In the genomic region with DNA sequence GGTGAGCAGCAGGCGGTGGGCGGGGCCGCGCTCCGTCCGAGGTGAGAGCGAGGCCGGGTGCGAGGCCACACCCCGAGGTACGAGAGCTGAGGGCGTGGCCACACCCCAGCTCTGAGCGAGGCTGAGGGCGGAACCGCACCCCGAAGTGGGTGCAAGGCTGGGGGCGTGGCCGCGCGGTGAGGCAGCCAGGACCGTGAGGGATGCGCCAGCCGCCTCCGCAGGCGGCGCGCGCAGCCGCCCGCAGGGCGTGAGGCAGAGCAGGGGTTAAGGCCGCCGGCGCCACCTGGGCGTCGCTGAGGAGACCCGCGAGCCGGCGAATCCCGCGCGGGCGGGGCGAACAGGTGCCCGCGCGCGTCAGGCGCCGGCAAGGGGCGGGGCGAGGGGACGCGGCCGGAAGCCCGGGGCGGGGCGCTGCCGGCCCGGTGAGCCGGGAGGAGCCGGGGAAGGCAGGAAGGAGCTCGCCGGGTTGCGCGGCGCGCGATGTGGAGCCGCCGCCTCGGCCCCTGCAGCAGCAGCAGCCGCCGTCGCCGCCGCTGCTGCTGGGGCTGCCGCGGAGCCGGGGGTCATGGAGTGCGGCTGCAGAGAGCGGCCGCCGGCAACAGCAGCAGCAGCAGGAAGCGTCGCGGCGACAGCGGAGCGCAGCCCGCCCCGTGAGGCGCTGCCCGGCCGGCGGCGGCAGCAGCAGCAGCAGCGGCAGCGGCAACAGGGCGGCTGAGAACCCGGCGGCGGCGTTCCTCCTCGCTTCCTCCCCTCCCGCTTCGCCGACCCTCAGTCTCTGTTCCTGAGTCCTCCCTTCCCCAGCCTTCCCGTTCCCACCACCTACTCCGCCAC, we compare ENCODE assay signal across 8 cellular contexts. TPM values are rescaled to one million over a fixed set of nuclear protein-coding genes. Genes with fewer than 3 reads are reported as not detected.
DNase-seq lines count a peak whose midpoint lies in the region; ATAC-seq and TF ChIP-seq lines count a peak whose summit lies in the region.

A gene with protein sequence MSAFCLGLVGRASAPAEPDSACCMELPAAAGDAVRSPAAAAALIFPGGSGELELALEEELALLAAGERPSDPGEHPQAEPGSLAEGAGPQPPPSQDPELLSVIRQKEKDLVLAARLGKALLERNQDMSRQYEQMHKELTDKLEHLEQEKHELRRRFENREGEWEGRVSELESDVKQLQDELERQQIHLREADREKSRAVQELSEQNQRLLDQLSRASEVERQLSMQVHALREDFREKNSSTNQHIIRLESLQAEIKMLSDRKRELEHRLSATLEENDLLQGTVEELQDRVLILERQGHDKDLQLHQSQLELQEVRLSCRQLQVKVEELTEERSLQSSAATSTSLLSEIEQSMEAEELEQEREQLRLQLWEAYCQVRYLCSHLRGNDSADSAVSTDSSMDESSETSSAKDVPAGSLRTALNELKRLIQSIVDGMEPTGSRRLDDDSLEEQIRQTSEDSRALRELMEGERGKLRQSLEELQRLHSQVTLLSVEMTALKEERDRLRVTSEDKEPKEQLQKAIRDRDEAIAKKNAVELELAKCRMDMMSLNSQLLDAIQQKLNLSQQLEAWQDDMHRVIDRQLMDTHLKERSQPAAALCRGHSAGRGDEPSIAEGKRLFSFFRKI (plus strand): TSS at position 449 of the 831 bp plus-strand sequence. CDS start 633 bp downstream, outside the sequence.

- H3K4me1 Mint-ChIP-seq in activated T-cell treated with anti-CD3 and anti-CD28 coated beads, Interleukin-2, amount 50 U/mL, for 24 hours (ENCODE audit: low read depth), result peaks cover 49% of the 10 kb centered on the region
- H3K4me1 Mint-ChIP-seq in naive thymus-derived CD8-positive, alpha-beta T cell, result peaks cover 11 to 41% (median 32%) of the 10 kb centered on the region in 4 donors

- H3K4me3 Mint-ChIP-seq in activated T-cell treated with anti-CD3 and anti-CD28 coated beads, Interleukin-2, amount 50 U/mL, for 24 hours, result peak within 1 kb of the TSS; percentile 86
- peak within 1 kb of the TSS; percentile 79 to 92 (median 88) for H3K4me3 Mint-ChIP-seq in naive thymus-derived CD8-positive, alpha-beta T cell

- H3K27me3 Mint-ChIP-seq in activated T-cell treated with anti-CD3 and anti-CD28 coated beads, Interleukin-2, amount 50 U/mL, for 24 hours, result no peaks in the 10 kb centered on the region
- peaks cover 0 to 2% (median 0%) of the 10 kb centered on the region in 5 donors for H3K27me3 Mint-ChIP-seq in naive thymus-derived CD8-positive, alpha-beta T cell

- peak within 1 kb of the TSS; percentile 58 for H3K4me3 ChIP-seq in Jurkat, Clone E6-1 (ENCODE audit: low read length)
- peak within 1 kb of the TSS; percentile 53 to 66 (median 58) for H3K4me3 ChIP-seq in esophagus muscularis mucosa

- DNase-seq in DMS53 treated with DMSO at 0.1 percent for 48 hours (lab: John Stamatoyannopoulos, UW; ENCODE audit: unreplicated experiment) (peak; percentile 97), esophagus muscularis mucosa (ENCODE audit: extremely low spot score) (no peak)
- DNase-seq in Jurkat, Clone E6-1 (ENCODE audit: low read depth, low spot score), result peak; percentile 87
- DNase-seq in activated T-cell treated with anti-CD3 and anti-CD28 coated beads, Interleukin-2, amount 50 U/mL, for 24 hours, result peak; percentile 98
- peak; percentile 92 to 99 (median 98) for DNase-seq in naive thymus-derived CD8-positive, alpha-beta T cell
- DNase-seq in stimulated activated naive CD4-positive, alpha-beta T cell (lab: John Stamatoyannopoulos, UW), result peak; percentile 96 to 100 (median 98)

- TF ChIP-seq CTCF in esophagus muscularis mucosa (IDR thresholded peaks at IDR 0.05), result no peak

- H3K9me3 Mint-ChIP-seq in activated T-cell treated with anti-CD3 and anti-CD28 coated beads, Interleukin-2, amount 50 U/mL, for 24 hours, result no peaks in the 10 kb centered on the region
- no peaks in the 10 kb centered on the region for H3K9me3 Mint-ChIP-seq in naive thymus-derived CD8-positive, alpha-beta T cell

- no peaks in the 10 kb centered on the region for H3K9me3 ChIP-seq in esophagus muscularis mucosa

- TF ChIP-seq POLR2A in esophagus muscularis mucosa (IDR thresholded peaks at IDR 0.05; ENCODE audit: low read depth), result no peak

- no peak for TF ChIP-seq EP300 in esophagus muscularis mucosa (IDR thresholded peaks at IDR 0.05)

- peak within 1 kb of the TSS in 2 of 4 donors; percentile 36 to 57 for H3K27ac ChIP-seq in esophagus muscularis mucosa (replicated peaks in 1 of 4)

- peaks cover 0 to 56% (median 2%) of the 10 kb centered on the region in 4 donors for H3K27me3 ChIP-seq in esophagus muscularis mucosa

- POLR2A ChIA-PET in naive thymus-derived CD8-positive, alpha-beta T cell (lab: Charles Lee), result interaction anchor here (0.5 to 3.9 kb wide), 20 partner anchors 9 to 303 kb away, joined by 3 to 105 read pairs (median 6); partner anchors contain the start of genes RAB35, RNU4-2 and RPLP0

- WGBS in esophagus muscularis mucosa, result 0% methylated on average over 10 of the region's 111 CpGs

- H3K27ac Mint-ChIP-seq in activated T-cell treated with anti-CD3 and anti-CD28 coated beads, Interleukin-2, amount 50 U/mL, for 24 hours, result peak within 1 kb of the TSS; percentile 99
- peak within 1 kb of the TSS; percentile 84 to 98 (median 95) for H3K27ac Mint-ChIP-seq in naive thymus-derived CD8-positive, alpha-beta T cell

- H3K4me1 ChIP-seq in esophagus muscularis mucosa, result peaks cover 13 to 26% (median 18%) of the 10 kb centered on the region in 4 donors

- H3K36me3 Mint-ChIP-seq in activated T-cell treated with anti-CD3 and anti-CD28 coated beads, Interleukin-2, amount 50 U/mL, for 24 hours (ENCODE audit: low read depth), result peaks cover 40% of the 10 kb centered on the region
- peaks cover 0 to 24% (median 10%) of the 10 kb centered on the region in 3 donors for H3K36me3 Mint-ChIP-seq in naive thymus-derived CD8-positive, alpha-beta T cell

- intact Hi-C loops in esophagus muscularis mucosa (cut with DNase I), result loop anchor here (10.0 kb wide), 1 partner anchor 96 kb away; no protein-coding TSS in a partner anchor

- ATAC-seq in GM21717 (IDR thresholded peaks at IDR 0.05; ENCODE audit: unreplicated experiment), result peak; percentile 78
- ATAC-seq in naive thymus-derived CD8-positive, alpha-beta T cell, result peak; percentile 84 to 87

- H3K36me3 ChIP-seq in esophagus muscularis mucosa, result no peaks in the 10 kb centered on the region

TF ChIP-seq in PFSK-1, 5 proteins besides CTCF, POLR2A, EP300 and RAD21:
- TF ChIP-seq, protein P1, sequence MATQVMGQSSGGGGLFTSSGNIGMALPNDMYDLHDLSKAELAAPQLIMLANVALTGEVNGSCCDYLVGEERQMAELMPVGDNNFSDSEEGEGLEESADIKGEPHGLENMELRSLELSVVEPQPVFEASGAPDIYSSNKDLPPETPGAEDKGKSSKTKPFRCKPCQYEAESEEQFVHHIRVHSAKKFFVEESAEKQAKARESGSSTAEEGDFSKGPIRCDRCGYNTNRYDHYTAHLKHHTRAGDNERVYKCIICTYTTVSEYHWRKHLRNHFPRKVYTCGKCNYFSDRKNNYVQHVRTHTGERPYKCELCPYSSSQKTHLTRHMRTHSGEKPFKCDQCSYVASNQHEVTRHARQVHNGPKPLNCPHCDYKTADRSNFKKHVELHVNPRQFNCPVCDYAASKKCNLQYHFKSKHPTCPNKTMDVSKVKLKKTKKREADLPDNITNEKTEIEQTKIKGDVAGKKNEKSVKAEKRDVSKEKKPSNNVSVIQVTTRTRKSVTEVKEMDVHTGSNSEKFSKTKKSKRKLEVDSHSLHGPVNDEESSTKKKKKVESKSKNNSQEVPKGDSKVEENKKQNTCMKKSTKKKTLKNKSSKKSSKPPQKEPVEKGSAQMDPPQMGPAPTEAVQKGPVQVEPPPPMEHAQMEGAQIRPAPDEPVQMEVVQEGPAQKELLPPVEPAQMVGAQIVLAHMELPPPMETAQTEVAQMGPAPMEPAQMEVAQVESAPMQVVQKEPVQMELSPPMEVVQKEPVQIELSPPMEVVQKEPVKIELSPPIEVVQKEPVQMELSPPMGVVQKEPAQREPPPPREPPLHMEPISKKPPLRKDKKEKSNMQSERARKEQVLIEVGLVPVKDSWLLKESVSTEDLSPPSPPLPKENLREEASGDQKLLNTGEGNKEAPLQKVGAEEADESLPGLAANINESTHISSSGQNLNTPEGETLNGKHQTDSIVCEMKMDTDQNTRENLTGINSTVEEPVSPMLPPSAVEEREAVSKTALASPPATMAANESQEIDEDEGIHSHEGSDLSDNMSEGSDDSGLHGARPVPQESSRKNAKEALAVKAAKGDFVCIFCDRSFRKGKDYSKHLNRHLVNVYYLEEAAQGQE (IDR thresholded peaks at IDR 0.05; ENCODE audit: insufficient read depth in 1 of 2, low read depth in 2 of 2, low read length in 2 of 2), result peak; percentile 59 to 66; a peak in 2 of 4 replicates
- no peak for TF ChIP-seq SIN3A (IDR thresholded peaks at IDR 0.05; ENCODE audit: borderline replicate concordance, insufficient read depth, low read length)

RNA-seq across cellular contexts. Expression of the gene that starts here (rescaled TPM):
- 25.3 TPM for polyA plus RNA-seq in Jurkat, Clone E6-1 (2012; ENCODE audit: insufficient read depth, insufficient read length)
- polyA plus RNA-seq in PFSK-1 (2012; ENCODE audit: insufficient read length, low read depth), result not detected
- total RNA-seq in esophagus muscularis mucosa, result 1 to 10 TPM in 1 of 4 donors, under 1 TPM in 3; 0.17 to 1.2 (median 0.77) TPM
- total RNA-seq in naive thymus-derived CD8-positive, alpha-beta T cell, result 100 to 1,000 TPM; 147 to 157 TPM
- 1 to 10 TPM; 1.2 to 1.9 (median 1.4) TPM for polyA plus RNA-seq in naive thymus-derived CD8-positive, alpha-beta T cell

Comparison
In these comparisons a context has a peak if more than half of its experiments do, and no peak if none do; other contexts are left out.
1. RNA of the gene that starts here (total RNA-seq): 147 to 157 TPM in naive thymus-derived CD8-positive, alpha-beta T cell; 0.17 to 1.2 TPM in esophagus muscularis mucosa; every median in the first group is over 10 times any median in the second.